Comparison of ENCODE assay signal across 3 cellular contexts in genomic region chr6:54081499-54081898, GRCh38. TPM values are rescaled to one million over a fixed set of nuclear protein-coding genes. Genes with fewer than 3 reads are reported as not detected.
"Had no signal": no experiment of that assay in that cellular context is flagged by ENCODE, and none has a peak within 500 bp of the region (broad histone marks: within the 10 kb centered on the region; RNA-seq: fewer than 3 reads in every experiment).

No MANE protein-coding gene starts in this region.

RNA-seq across cellular contexts. Expression of gene MLIP, which starts 29.7 kb away (rescaled TPM):
- total RNA-seq: stomach, uterus, vagina had no signal
